Comparison of ENCODE assay signal across 15 cellular contexts in genomic region chr22:47400701-47401591, GRCh38.
A peak's percentile ranks its signal among the peaks of the same experiment; 100 is the strongest.
DNase-seq lines count a peak whose midpoint lies in the region; ATAC-seq, FAIRE-seq and TF ChIP-seq lines count a peak whose summit lies in the region.
"Had no signal": no experiment of that assay in that cellular context is flagged by ENCODE, and none has a peak within 500 bp of the region (broad histone marks: within the 10 kb centered on the region; RNA-seq: fewer than 3 reads in every experiment).

No MANE protein-coding gene starts in this region.

- ATAC-seq in HG02885 (IDR thresholded peaks at IDR 0.05; ENCODE audit: poor library complexity, unreplicated experiment): no peak
- ATAC-seq: A549 had no signal

- no peak overlapping the region for H3K9ac ChIP-seq in BLaER1
- no peak overlapping the region for H3K9ac ChIP-seq in kidney (ENCODE audit: low read length in 2 of 2)

- H3K27ac ChIP-seq in BLaER1 (no peak overlapping the region), kidney (ENCODE audit: low read depth in 2 of 2, low read length in 2 of 2) (no peak overlapping the region), spleen (no peak overlapping the region), ascending aorta (no peak overlapping the region)
- H3K27ac ChIP-seq: A549, HL-60 had no signal

- no peak for TF ChIP-seq CTCF in CD14-positive monocyte (IDR thresholded peaks at IDR 0.05)
- TF ChIP-seq CTCF in kidney (IDR thresholded peaks at IDR 0.05; ENCODE audit: borderline replicate concordance, extremely low read depth, insufficient read depth): no peak
- no peak for TF ChIP-seq CTCF in spleen (IDR thresholded peaks at IDR 0.05 in 8 of 11, conservative IDR thresholded peaks at IDR 0.05 in 3 of 11)
- no peak for TF ChIP-seq CTCF in ascending aorta (IDR thresholded peaks at IDR 0.05)
- TF ChIP-seq CTCF in GM10266 (IDR thresholded peaks at IDR 0.05; ENCODE audit: control insufficient read depth, insufficient read depth, low read depth, missing control alignments): no peak

- no peak for TF ChIP-seq POLR2A in spleen (IDR thresholded peaks at IDR 0.05)

- no peak overlapping the region for H3K4me3 ChIP-seq in BLaER1
- no peak overlapping the region for H3K4me3 ChIP-seq in kidney (ENCODE audit: low read length in 2 of 2)
- H3K4me3 ChIP-seq in spleen: no peak overlapping the region
- H3K4me3 ChIP-seq in ascending aorta: no peak overlapping the region
- H3K4me3 ChIP-seq: A549 had no signal

- peaks cover 1 to 7% (median 2%) of the 10 kb centered on the region in 3 donors for H3K27me3 Mint-ChIP-seq in CD14-positive monocyte (ENCODE audit: low read depth in 3 of 3)
- H3K27me3 Mint-ChIP-seq: CD4-positive, CD25-positive, alpha-beta regulatory T cell had no signal

- H3K4me3 Mint-ChIP-seq in CD14-positive monocyte: no peak overlapping the region
- H3K4me3 Mint-ChIP-seq: HFFc6 had no signal

- H3K4me1 Mint-ChIP-seq in CD14-positive monocyte: peaks cover 5% of the 10 kb centered on the region
- H3K4me1 Mint-ChIP-seq: CD4-positive, CD25-positive, alpha-beta regulatory T cell had no signal

- 73 to 89% (median 81%) methylated on average over 27 to 28 of the region's 28 CpGs for WGBS in spleen, 5 donors

- H3K27ac Mint-ChIP-seq in CD14-positive monocyte: no peak overlapping the region
- H3K27ac Mint-ChIP-seq: CD4-positive, CD25-positive, alpha-beta regulatory T cell; HFFc6 had no signal

- peak overlapping the region; percentile 77 for H3K4me2 ChIP-seq in BLaER1
- H3K4me2 ChIP-seq: A549 had no signal

- no peaks in the 10 kb centered on the region for H3K9me3 Mint-ChIP-seq in CD14-positive monocyte

- H3K36me3 Mint-ChIP-seq in CD14-positive monocyte: no peaks in the 10 kb centered on the region
- H3K36me3 Mint-ChIP-seq: CD4-positive, CD25-positive, alpha-beta regulatory T cell had no signal

- no peaks in the 10 kb centered on the region for H3K9me3 ChIP-seq in BLaER1
- H3K9me3 ChIP-seq in kidney (ENCODE audit: control insufficient read depth in 1 of 2, low read length in 2 of 2): no peaks in the 10 kb centered on the region
- H3K9me3 ChIP-seq in spleen: no peaks in the 10 kb centered on the region
- no peaks in the 10 kb centered on the region for H3K9me3 ChIP-seq in ascending aorta
- H3K9me3 ChIP-seq: A549, BE2C had no signal

- peaks cover 4% of the 10 kb centered on the region; the same call in 1 of the 2 replicates for H4K20me1 ChIP-seq in BLaER1

- no peaks in the 10 kb centered on the region for H3K36me3 ChIP-seq in BLaER1
- H3K36me3 ChIP-seq in kidney (ENCODE audit: control insufficient read depth in 1 of 2, insufficient read depth in 2 of 2, low read length in 2 of 2): no peaks in the 10 kb centered on the region
- no peaks in the 10 kb centered on the region for H3K36me3 ChIP-seq in spleen
- no peaks in the 10 kb centered on the region for H3K36me3 ChIP-seq in ascending aorta
- H3K36me3 ChIP-seq: BE2C had no signal

- H3K27me3 ChIP-seq in BLaER1 (no peaks in the 10 kb centered on the region; the same call in 1 of the 2 replicates), spleen (replicated peaks in 1 of 7) (peaks cover 0 to 19% (median 0%) of the 10 kb centered on the region in 7 donors), ascending aorta (no peaks in the 10 kb centered on the region)
- H3K27me3 ChIP-seq: BE2C had no signal

- intact Hi-C loops in CD14-positive monocyte (cut with micrococcal nuclease) (no loop called here), kidney (cut with DNase I) (no loop called here), spleen (cut with DNase I; ENCODE audit: low total_unique reads) (no loop called here), ascending aorta (cut with DNase I) (no loop called here)

- peak; percentile 41 for DNase-seq in CD14-positive monocyte (ENCODE audit: low spot score)
- peak; percentile 62 for DNase-seq in kidney
- DNase-seq in spleen: peak; percentile 55
- no peak for DNase-seq in ascending aorta (ENCODE audit: low spot score in 2 of 2)
- no peak for DNase-seq in GM10266 (ENCODE audit: extremely low spot score)
- DNase-seq: BE2C; CD4-positive, CD25-positive, alpha-beta regulatory T cell; DMS53; GF-D8; HCEC 1CT; HFFc6 had no signal

- no peak for FAIRE-seq in kidney (lab: Jason Lieb, UNC)
- FAIRE-seq: A549 had no signal

- peaks cover 62% of the 10 kb centered on the region for H3K4me1 ChIP-seq in BLaER1
- no peaks in the 10 kb centered on the region for H3K4me1 ChIP-seq in kidney (ENCODE audit: control insufficient read depth in 1 of 2, insufficient read depth in 1 of 2, low read depth in 1 of 2, low read length in 2 of 2)
- no peaks in the 10 kb centered on the region for H3K4me1 ChIP-seq in spleen
- H3K4me1 ChIP-seq in ascending aorta: no peaks in the 10 kb centered on the region
- H3K4me1 ChIP-seq: A549, BE2C had no signal

Comparison
In these comparisons a context has a peak if more than half of its experiments do, and no peak if none do; other contexts are left out.
1. DNase-seq: peak in CD14-positive monocyte (single experiment), kidney (single experiment) and spleen (single experiment); none in ascending aorta (0 of 2) and GM10266 (single experiment).